ENCODE assay signal across 13 cellular contexts in the genomic region with DNA sequence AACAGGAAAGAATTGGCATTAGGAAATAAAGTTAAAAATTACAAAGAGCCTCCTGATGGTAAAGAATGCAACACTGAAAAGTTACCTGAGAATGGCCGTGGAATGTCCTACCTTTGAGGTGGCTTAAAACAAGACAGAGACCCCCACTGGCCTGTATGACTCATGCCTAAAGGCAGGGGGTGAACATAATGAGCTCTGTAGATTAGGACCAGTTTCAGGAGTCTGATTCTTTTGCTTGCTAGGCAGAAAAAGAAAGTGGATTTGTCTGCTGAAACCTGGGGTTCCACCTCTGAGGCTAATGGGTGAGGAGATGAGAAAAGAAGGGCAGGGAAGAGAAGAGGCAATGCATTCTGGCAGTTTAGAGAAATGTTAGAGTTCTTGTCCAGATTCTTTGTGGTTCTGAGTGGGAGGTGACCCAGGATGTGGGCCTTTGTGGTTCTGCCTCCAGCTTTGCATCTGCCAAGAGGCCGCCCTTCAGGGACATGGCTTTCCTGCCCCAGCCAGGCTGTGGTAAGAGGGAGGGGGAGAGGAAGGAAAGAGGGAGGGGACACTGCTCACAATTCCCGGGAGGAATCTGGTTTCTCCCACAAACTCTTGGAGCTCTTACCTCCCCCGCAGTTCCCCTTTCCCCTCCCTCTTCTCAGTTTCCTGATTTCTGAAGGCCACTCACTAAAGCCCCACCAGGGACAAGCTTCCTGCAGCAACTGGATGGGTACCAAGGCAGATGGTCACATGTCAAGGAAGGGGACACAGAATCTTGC.
A peak's percentile ranks its signal among the peaks of the same experiment; 100 is the strongest.
DNase-seq lines count a peak whose midpoint lies in the region; ATAC-seq and TF ChIP-seq lines count a peak whose summit lies in the region.
"Had no signal": no experiment of that assay in that cellular context is flagged by ENCODE, and none has a peak within 500 bp of the region (broad histone marks: within the 10 kb centered on the region; RNA-seq: fewer than 3 reads in every experiment).

No MANE protein-coding gene starts in this region.

- no peaks in the 10 kb centered on the region for H3K9me2 ChIP-seq in SK-N-SH

- H3K36me3 ChIP-seq in neural progenitor cell (no peaks in the 10 kb centered on the region), SK-N-SH (replicated peaks in 1 of 2; ENCODE audit: control insufficient read depth in 1 of 2, insufficient read depth in 2 of 2, low read length in 1 of 2) (no peaks in the 10 kb centered on the region)

- H3F3A ChIP-seq in neural progenitor cell (ENCODE audit: low read depth) (no peaks in the 10 kb centered on the region), SK-N-SH (replicated peaks; ENCODE audit: insufficient read depth) (no peaks in the 10 kb centered on the region)

- no peak for TF ChIP-seq CTCF in neural progenitor cell (IDR thresholded peaks at IDR 0.05)
- TF ChIP-seq CTCF in SK-N-SH (IDR thresholded peaks at IDR 0.05) = no peak

- POLR2A ChIA-PET in SK-N-SH (lab: Yijun Ruan, JAX) = no interaction called here

- H3K9ac ChIP-seq in neural progenitor cell (no peak overlapping the region), SK-N-SH (no peak overlapping the region)

- H3K27me3 ChIP-seq in neural progenitor cell (no peaks in the 10 kb centered on the region), SK-N-SH (ENCODE audit: insufficient read depth) (no peaks in the 10 kb centered on the region)

- no peak overlapping the region for H3K4me3 ChIP-seq in neural progenitor cell
- H3K4me3 ChIP-seq in SK-N-SH (ENCODE audit: low read depth in 2 of 2, low read length in 1 of 2) = no peak overlapping the region

- H3K79me2 ChIP-seq in neural progenitor cell (ENCODE audit: low read depth) (no peaks in the 10 kb centered on the region), SK-N-SH (ENCODE audit: insufficient read depth) (no peaks in the 10 kb centered on the region)

- H3K9me3 ChIP-seq in neural progenitor cell (ENCODE audit: low read depth) = no peaks in the 10 kb centered on the region
- no peaks in the 10 kb centered on the region for H3K9me3 ChIP-seq in SK-N-SH

- ATAC-seq in Right ventricle myocardium inferior (peak; percentile 47), HG03469 (IDR thresholded peaks at IDR 0.05; ENCODE audit: unreplicated experiment) (no peak)
- ATAC-seq: activated CD8-positive, alpha-beta T cell treated with anti-CD3 and anti-CD28 coated beads, Interleukin-2, amount 10 ng/mL, durations not matched to agents 7 days and 5 days; Panc1 had no signal

- H3K36me3 Mint-ChIP-seq in neural progenitor cell = no peaks in the 10 kb centered on the region
- H3K36me3 Mint-ChIP-seq: activated naive CD4-positive, alpha-beta T cell treated with anti-CD3 and anti-CD28 coated beads, Interleukin-2, amount 50 U/mL, for 72 hours had no signal

- H3K9me3 Mint-ChIP-seq in neural progenitor cell = peaks cover 4% of the 10 kb centered on the region
- H3K9me3 Mint-ChIP-seq: activated naive CD4-positive, alpha-beta T cell treated with anti-CD3 and anti-CD28 coated beads, Interleukin-2, amount 50 U/mL, for 72 hours; T-helper 2 cell treated with Interferon-gamma antibody and Interleukin-4, amounts not matched to agents 5 μg/mL and 100 μg/mL, for 36 hours had no signal

- H3K27ac Mint-ChIP-seq in neural progenitor cell = no peak overlapping the region
- H3K27ac Mint-ChIP-seq: activated CD8-positive, alpha-beta T cell treated with anti-CD3 and anti-CD28 coated beads, Interleukin-2, amount 10 ng/mL, durations not matched to agents 7 days and 5 days; activated naive CD4-positive, alpha-beta T cell treated with anti-CD3 and anti-CD28 coated beads, Interleukin-2, amount 50 U/mL, for 72 hours; T-helper 2 cell treated with Interferon-gamma antibody and Interleukin-4, amounts not matched to agents 5 μg/mL and 100 μg/mL, for 36 hours had no signal

- WGBS in SK-N-SH (ENCODE audit: low lambda C conversion rate) = 40% methylated on average over 4 of the region's 4 CpGs

- H3K4me1 Mint-ChIP-seq in neural progenitor cell = peaks cover 22% of the 10 kb centered on the region

- H3K27ac ChIP-seq in neural progenitor cell = no peak overlapping the region
- no peak overlapping the region for H3K27ac ChIP-seq in SK-N-SH (ENCODE audit: low read depth in 2 of 2, low read length in 1 of 2)

- no peaks in the 10 kb centered on the region for H3K27me3 Mint-ChIP-seq in neural progenitor cell (ENCODE audit: insufficient read depth, low read depth)

- no peaks in the 10 kb centered on the region for H4K20me1 ChIP-seq in neural progenitor cell (ENCODE audit: low read depth)
- H4K20me1 ChIP-seq in SK-N-SH (ENCODE audit: insufficient read depth) = no peaks in the 10 kb centered on the region

- H3K4me2 ChIP-seq in neural progenitor cell (no peak overlapping the region), SK-N-SH (no peak overlapping the region)

- H3K4me1 ChIP-seq in neural progenitor cell = no peaks in the 10 kb centered on the region
- H3K4me1 ChIP-seq in SK-N-SH (ENCODE audit: control insufficient read depth in 1 of 2, insufficient read depth in 2 of 2, low read depth in 1 of 2, low read length in 1 of 2) = no peaks in the 10 kb centered on the region

- no peak for TF ChIP-seq EP300 in SK-N-SH (IDR thresholded peaks at IDR 0.05; ENCODE audit: borderline replicate concordance in 1 of 2, low read depth in 1 of 2, low read length in 1 of 2)

- DNase-seq in Right ventricle myocardium inferior (ENCODE audit: missing footprints) (no peak), cardiac septum (ENCODE audit: low spot score) (no peak), dedifferentiated amniotic fluid mesenchymal stem cell (ENCODE audit: extremely low spot score) (peak; percentile 17), left kidney (ENCODE audit: low read depth, low spot score) (peak; percentile 71), RPMI8226 (no peak), neural progenitor cell (ENCODE audit: low spot score) (no peak), SK-N-SH (no peak)
- DNase-seq: activated CD8-positive, alpha-beta T cell treated with anti-CD3 and anti-CD28 coated beads, Interleukin-2, amount 10 ng/mL, durations not matched to agents 7 days and 5 days; DMS153 had no signal

- TF ChIP-seq RAD21 in SK-N-SH (IDR thresholded peaks at IDR 0.05; ENCODE audit: low read length) = no peak

- CTCF ChIA-PET in SK-N-SH (lab: Yijun Ruan, JAX) = interaction anchor here (1.0 to 1.6 kb wide), 4 partner anchors 9 to 89 kb away, joined by 3 to 4 read pairs (median 3); no protein-coding TSS in a partner anchor

- H2AFZ ChIP-seq in neural progenitor cell (replicated peaks) (no peak overlapping the region), SK-N-SH (ENCODE audit: low read depth) (no peak overlapping the region)

- no peak overlapping the region for H3K4me3 Mint-ChIP-seq in neural progenitor cell
- H3K4me3 Mint-ChIP-seq: activated CD8-positive, alpha-beta T cell treated with anti-CD3 and anti-CD28 coated beads, Interleukin-2, amount 10 ng/mL, durations not matched to agents 7 days and 5 days; T-helper 2 cell treated with Interferon-gamma antibody and Interleukin-4, amounts not matched to agents 5 μg/mL and 100 μg/mL, for 36 hours had no signal

- intact Hi-C loops in Right ventricle myocardium inferior (cut with DNase I) (no loop called here), cardiac septum (cut with DNase I) (loop anchor here (2.0 kb wide), 1 partner anchor 58 kb away; no protein-coding TSS in a partner anchor)

TF ChIP-seq in SK-N-SH, 30 proteins besides CTCF, POLR2A, EP300 and RAD21:
- TF ChIP-seq NRF1 (IDR thresholded peaks at IDR 0.05; ENCODE audit: low read depth, low read length) (no peak), SIN3A (IDR thresholded peaks at IDR 0.05; ENCODE audit: borderline replicate concordance, low read depth, low read length) (no peak), YY1 (IDR thresholded peaks at IDR 0.05; ENCODE audit: low read depth) (no peak), REST (IDR thresholded peaks at IDR 0.05; ENCODE audit: low read depth, low read length) (no peak), RFX5 (IDR thresholded peaks at IDR 0.05; ENCODE audit: low read length) (no peak), MEF2A (IDR thresholded peaks at IDR 0.05; ENCODE audit: borderline replicate concordance, low read depth) (no peak)
- TF ChIP-seq, protein P1, sequence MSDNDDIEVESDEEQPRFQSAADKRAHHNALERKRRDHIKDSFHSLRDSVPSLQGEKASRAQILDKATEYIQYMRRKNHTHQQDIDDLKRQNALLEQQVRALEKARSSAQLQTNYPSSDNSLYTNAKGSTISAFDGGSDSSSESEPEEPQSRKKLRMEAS (IDR thresholded peaks at IDR 0.05; ENCODE audit: low read depth) = no peak

Comparison
In these comparisons a context has a peak if more than half of its experiments do, and no peak if none do; other contexts are left out.
1. DNase-seq: peak in dedifferentiated amniotic fluid mesenchymal stem cell (single experiment) and left kidney (single experiment); none in Right ventricle myocardium inferior (single experiment), cardiac septum (single experiment), RPMI8226 (single experiment), neural progenitor cell (single experiment) and SK-N-SH (single experiment).